Comparison of ENCODE assay signal across 8 cellular contexts in the genomic region with DNA sequence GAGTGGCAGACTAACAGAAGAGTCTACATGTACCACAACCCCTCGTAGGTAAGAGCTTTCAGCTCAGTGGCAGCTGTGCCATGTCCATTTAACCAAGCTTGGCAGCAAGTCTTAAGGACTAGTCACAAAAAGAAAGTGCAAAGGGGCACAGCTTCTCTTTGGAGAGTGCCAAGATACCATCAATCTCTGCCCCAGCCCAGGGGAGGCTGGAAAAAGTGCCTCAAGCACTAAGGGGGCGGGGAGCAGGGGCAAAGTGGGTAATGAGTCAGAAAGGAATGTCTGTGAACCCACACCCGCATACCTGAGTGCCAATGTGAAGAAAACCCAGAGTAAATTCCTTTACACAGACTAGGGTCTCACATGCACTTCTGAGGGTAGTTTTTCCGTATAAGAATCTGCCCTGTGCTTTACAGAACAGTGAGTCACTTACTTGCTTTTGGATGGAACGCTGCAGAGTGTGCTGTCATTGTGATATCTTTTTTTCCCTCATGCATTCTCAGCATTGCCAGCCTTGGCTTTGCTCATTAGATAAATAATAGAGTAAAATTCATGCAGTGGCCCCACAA.
DNase-seq lines count a peak whose midpoint lies in the region; ATAC-seq and TF ChIP-seq lines count a peak whose summit lies in the region.

No MANE protein-coding gene starts in this region.

- no peaks in the 10 kb centered on the region for H3K27me3 Mint-ChIP-seq in osteocyte (ENCODE audit: unreplicated experiment)

- no peak for TF ChIP-seq CTCF in osteocyte (IDR thresholded peaks at IDR 0.05)

- DNase-seq in AG08396 (ENCODE audit: low spot score): peak; percentile 29
- peak; percentile 94 for DNase-seq in RPMI7951 (ENCODE audit: low read depth)
- peak; percentile 1 to 54 for DNase-seq in T47D (ENCODE audit: low read depth in 1 of 2, low spot score in 1 of 2)
- DNase-seq in osteocyte (ENCODE audit: extremely low spot score, unreplicated experiment): no peak
- DNase-seq in cerebellar cortex (ENCODE audit: low spot score): no peak
- DNase-seq in NCI-H1092 (lab: John Stamatoyannopoulos, UW): no peak
- DNase-seq in posterior vena cava (ENCODE audit: low spot score): no peak

- ATAC-seq in GM18861 (IDR thresholded peaks at IDR 0.05; ENCODE audit: unreplicated experiment): no peak

- H3K36me3 Mint-ChIP-seq in osteocyte (ENCODE audit: unreplicated experiment): no peaks in the 10 kb centered on the region

- H3K27ac Mint-ChIP-seq in osteocyte (ENCODE audit: unreplicated experiment): peak overlapping the region; percentile 67

- in situ Hi-C loops in T47D (cut with HindIII; ENCODE audit: low pct_unique_long_range_greater_than_20kb, low sequenced_read_pairs): no loop called here

- H3K9me3 Mint-ChIP-seq in osteocyte (ENCODE audit: unreplicated experiment): peaks cover 12% of the 10 kb centered on the region

- peaks cover 41% of the 10 kb centered on the region for H3K4me1 Mint-ChIP-seq in osteocyte (ENCODE audit: unreplicated experiment)

- H3K4me3 Mint-ChIP-seq in osteocyte (ENCODE audit: unreplicated experiment): peak overlapping the region; percentile 16

- intact Hi-C loops in posterior vena cava (cut with DNase I): no loop called here

Comparison
In these comparisons a context has a peak if more than half of its experiments do, and no peak if none do; other contexts are left out.
1. DNase-seq: peak in AG08396 (single experiment), RPMI7951 (single experiment) and T47D (2 of 2); none in osteocyte (single experiment), cerebellar cortex (single experiment), NCI-H1092 (single experiment) and posterior vena cava (single experiment).